ENCODE assay signal across 11 cellular contexts in genomic region chr3:195095035-195095703, GRCh38.
DNase-seq lines count a peak whose midpoint lies in the region; ATAC-seq and TF ChIP-seq lines count a peak whose summit lies in the region.
"Had no signal": no experiment of that assay in that cellular context is flagged by ENCODE, and none has a peak within 500 bp of the region (broad histone marks: within the 10 kb centered on the region; RNA-seq: fewer than 3 reads in every experiment).

No MANE protein-coding gene starts in this region.

- peaks cover 0 to 10% of the 10 kb centered on the region in 2 donors for H3K36me3 Mint-ChIP-seq in CD14-positive monocyte
- H3K36me3 Mint-ChIP-seq in effector memory CD8-positive, alpha-beta T cell (ENCODE audit: insufficient read depth) = no peaks in the 10 kb centered on the region
- H3K36me3 Mint-ChIP-seq: activated naive CD4-positive, alpha-beta T cell treated with anti-CD3 and anti-CD28 coated beads, Interleukin-2, amount 50 U/mL, for 24 hours had no signal

- peaks cover 1 to 2% (median 2%) of the 10 kb centered on the region in 3 donors for H3K27me3 Mint-ChIP-seq in CD14-positive monocyte (ENCODE audit: low read depth in 3 of 3)
- H3K27me3 Mint-ChIP-seq in effector memory CD8-positive, alpha-beta T cell = no peaks in the 10 kb centered on the region
- H3K27me3 Mint-ChIP-seq: activated naive CD4-positive, alpha-beta T cell treated with anti-CD3 and anti-CD28 coated beads, Interleukin-2, amount 50 U/mL, for 24 hours had no signal

- intact Hi-C loops in CD14-positive monocyte (cut with micrococcal nuclease) = no loop called here

- TF ChIP-seq CTCF in CD14-positive monocyte (IDR thresholded peaks at IDR 0.05) = peak; percentile 9

- peak; percentile 57 for DNase-seq in CD14-positive monocyte (ENCODE audit: low spot score)
- no peak for DNase-seq in effector memory CD8-positive, alpha-beta T cell
- no peak for DNase-seq in left lobe of liver (ENCODE audit: low spot score)
- no peak for DNase-seq in hepatic stellate cell (ENCODE audit: low spot score)
- no peak for DNase-seq in activated CD8-positive, alpha-beta memory T cell treated with anti-CD3 and anti-CD28 coated beads for 24 hours
- DNase-seq: Caco-2, NCI-H510A treated with DMSO at 0.1 percent for 48 hours had no signal

- no peaks in the 10 kb centered on the region for H3K9me3 Mint-ChIP-seq in CD14-positive monocyte
- H3K9me3 Mint-ChIP-seq in effector memory CD8-positive, alpha-beta T cell = no peaks in the 10 kb centered on the region
- H3K9me3 Mint-ChIP-seq: activated naive CD4-positive, alpha-beta T cell treated with anti-CD3 and anti-CD28 coated beads, Interleukin-2, amount 50 U/mL, for 24 hours had no signal

- peak overlapping the region in 1 of 2 donors; percentile 62 for H3K4me3 Mint-ChIP-seq in CD14-positive monocyte
- no peak overlapping the region for H3K4me3 Mint-ChIP-seq in effector memory CD8-positive, alpha-beta T cell
- H3K4me3 Mint-ChIP-seq: activated naive CD4-positive, alpha-beta T cell treated with anti-CD3 and anti-CD28 coated beads, Interleukin-2, amount 50 U/mL, for 24 hours had no signal

- H3K4me1 Mint-ChIP-seq in CD14-positive monocyte = peaks cover 57% of the 10 kb centered on the region
- peaks cover 6 to 13% of the 10 kb centered on the region in 2 donors for H3K4me1 Mint-ChIP-seq in effector memory CD8-positive, alpha-beta T cell (ENCODE audit: low read depth in 2 of 2)
- H3K4me1 Mint-ChIP-seq: activated naive CD4-positive, alpha-beta T cell treated with anti-CD3 and anti-CD28 coated beads, Interleukin-2, amount 50 U/mL, for 24 hours had no signal

- H3K27ac Mint-ChIP-seq in CD14-positive monocyte = peak overlapping the region in 5 of 7 donors; percentile 6 to 68 (median 58)
- H3K27ac Mint-ChIP-seq in effector memory CD8-positive, alpha-beta T cell = peak overlapping the region; percentile 44 to 51
- H3K27ac Mint-ChIP-seq: activated naive CD4-positive, alpha-beta T cell treated with anti-CD3 and anti-CD28 coated beads, Interleukin-2, amount 50 U/mL, for 24 hours had no signal

- ATAC-seq in GM19023 (IDR thresholded peaks at IDR 0.05; ENCODE audit: unreplicated experiment) (peak; percentile 54), HG03064 (IDR thresholded peaks at IDR 0.05; ENCODE audit: low read depth, unreplicated experiment) (peak; percentile 68), left lobe of liver (no peak), GM21723 (IDR thresholded peaks at IDR 0.05; ENCODE audit: unreplicated experiment) (no peak)
- peak; percentile 19 for ATAC-seq in effector memory CD8-positive, alpha-beta T cell (replicated peaks)

Comparison
In these comparisons a context has a peak if more than half of its experiments do, and no peak if none do; other contexts are left out.
1. ATAC-seq: peak in GM19023 (single experiment), HG03064 (single experiment) and effector memory CD8-positive, alpha-beta T cell (single experiment); none in left lobe of liver (single experiment) and GM21723 (single experiment).